12 cellular contexts compared by ENCODE assay signal in the genomic region with DNA sequence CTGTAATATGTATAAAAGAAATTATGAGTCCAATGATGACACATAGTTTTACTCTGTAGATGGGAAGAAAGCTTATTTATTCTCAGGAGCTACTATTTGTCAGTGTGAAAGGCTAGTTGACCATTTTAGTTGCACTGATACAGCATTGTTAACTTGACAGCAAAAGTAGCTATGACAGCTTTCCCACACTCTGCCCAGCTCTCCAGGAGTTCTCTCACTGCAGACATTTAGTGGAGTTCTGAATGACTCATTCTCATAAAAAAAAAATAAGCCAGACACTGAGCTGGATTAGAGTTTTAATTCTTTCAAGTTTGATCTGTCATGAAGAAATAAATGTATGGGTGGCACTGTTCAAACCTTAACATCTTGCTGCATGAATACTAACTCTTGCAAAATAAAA.
DNase-seq lines count a peak whose midpoint lies in the region; ATAC-seq, FAIRE-seq and TF ChIP-seq lines count a peak whose summit lies in the region.
"Had no signal": no experiment of that assay in that cellular context is flagged by ENCODE, and none has a peak within 500 bp of the region (broad histone marks: within the 10 kb centered on the region; RNA-seq: fewer than 3 reads in every experiment).

No MANE protein-coding gene starts in this region.

- H3K4me1 ChIP-seq in cardiac muscle cell (ENCODE audit: low read depth): peaks cover 7% of the 10 kb centered on the region
- H3K4me1 ChIP-seq in K562 (replicated peaks in 1 of 2; ENCODE audit: control insufficient read depth in 2 of 2, insufficient read depth in 2 of 2, low read length in 2 of 2): no peaks in the 10 kb centered on the region
- no peaks in the 10 kb centered on the region for H3K4me1 ChIP-seq in aorta (ENCODE audit: control insufficient read depth in 1 of 2, insufficient read depth in 2 of 2, low read length in 2 of 2)

- H3K9me3 ChIP-seq in cardiac muscle cell (ENCODE audit: low read depth) (no peaks in the 10 kb centered on the region), K562 (replicated peaks; ENCODE audit: control insufficient read depth, insufficient read depth, low read depth, low read length) (no peaks in the 10 kb centered on the region), aorta (ENCODE audit: control insufficient read depth, low read length) (no peaks in the 10 kb centered on the region)

- ATAC-seq in Right ventricle myocardium inferior: no peak
- no peak for ATAC-seq in K562
- ATAC-seq in aorta (ENCODE audit: low FRiP score): peak; percentile 26
- no peak for ATAC-seq in GM21737 (IDR thresholded peaks at IDR 0.05; ENCODE audit: unreplicated experiment)
- ATAC-seq: effector memory CD8-positive, alpha-beta T cell; stimulated activated memory B cell treated with anti-CD40 and anti-IgM and Interleukin-4, amounts not matched to agents 10 μg/mL and 1 μg/mL and 100 μg/mL, for 72 hours had no signal

- no TSS peak for BruUV-seq in K562 (replicated peaks; lab: Mats Ljungman, UMichigan)

- H4K20me1 ChIP-seq in K562 (replicated peaks; ENCODE audit: control insufficient read depth, insufficient read depth, low read length): no peaks in the 10 kb centered on the region

- CTCF ChIA-PET in K562 (lab: Yijun Ruan, JAX; ENCODE audit: low intra/inter-chr PET ratio): no interaction called here

- TF ChIP-seq CTCF in cardiac muscle cell (IDR thresholded peaks at IDR 0.05; ENCODE audit: low read depth, low read length) (no peak), K562 (IDR thresholded peaks at IDR 0.05 in 2 of 3, conservative IDR thresholded peaks at IDR 0.05 in 1 of 3; ENCODE audit: insufficient read depth in 2 of 3, low read depth in 1 of 3, low read length in 3 of 3) (no peak)

- H3K9ac ChIP-seq in K562 (ENCODE audit: insufficient read depth in 1 of 2, low read depth in 2 of 2, low read length in 2 of 2): no peak overlapping the region

- no peak for FAIRE-seq in K562 (lab: Jason Lieb, UNC)
- FAIRE-seq: A204.1 had no signal

- no peak overlapping the region for H3K4me3 ChIP-seq in cardiac muscle cell
- H3K4me3 ChIP-seq in K562: no peak overlapping the region
- no peak overlapping the region for H3K4me3 ChIP-seq in aorta (ENCODE audit: low read length in 2 of 2)

- H3K4me2 ChIP-seq in K562 (ENCODE audit: insufficient read depth, low read length): no peak overlapping the region

- intact Hi-C loops in Right ventricle myocardium inferior (cut with DNase I): no loop called here
- intact Hi-C loops in K562 (cut with micrococcal nuclease): no loop called here
- intact Hi-C loops in aorta (cut with DNase I): no loop called here

- H3K36me3 ChIP-seq in cardiac muscle cell (no peaks in the 10 kb centered on the region), K562 (ENCODE audit: control insufficient read depth, insufficient read depth, low read length) (no peaks in the 10 kb centered on the region), aorta (ENCODE audit: control insufficient read depth in 1 of 2, insufficient read depth in 2 of 2, low read length in 1 of 2) (no peaks in the 10 kb centered on the region)

- H2AFZ ChIP-seq in K562 (ENCODE audit: low read depth, low read length): no peak overlapping the region

- H3K79me2 ChIP-seq in K562 (ENCODE audit: control insufficient read depth, insufficient read depth, low read length): no peaks in the 10 kb centered on the region

- POLR2A ChIA-PET in K562 (lab: Yijun Ruan, JAX): interaction anchor here (0.7 kb wide), 1 partner anchor 15 kb away, joined by 4 read pairs; no protein-coding TSS in a partner anchor

- TF ChIP-seq POLR2A in K562 (conservative IDR thresholded peaks at IDR 0.05): no peak

- no peak for TF ChIP-seq EP300 in K562 (IDR thresholded peaks at IDR 0.05; ENCODE audit: low read length)

- H3K27ac ChIP-seq in cardiac muscle cell: no peak overlapping the region
- H3K27ac ChIP-seq in K562 (ENCODE audit: extremely low read depth, low read depth, low read length): no peak overlapping the region
- no peak overlapping the region for H3K27ac ChIP-seq in aorta (ENCODE audit: low read depth in 1 of 2, low read length in 2 of 2)

- in situ Hi-C loops in K562 (cut with MboI): no loop called here

- no peaks in the 10 kb centered on the region for H3K27me3 ChIP-seq in cardiac muscle cell
- no peaks in the 10 kb centered on the region; a peak in 1 of 5 replicates for H3K27me3 ChIP-seq in K562 (ENCODE audit: control insufficient read depth in 2 of 2, insufficient read depth in 2 of 2, low read length in 2 of 2)
- H3K27me3 ChIP-seq in aorta (ENCODE audit: control insufficient read depth in 1 of 2, insufficient read depth in 2 of 2, low read length in 1 of 2): no peaks in the 10 kb centered on the region

- DNase-seq in cardiac muscle cell (ENCODE audit: low read depth in 1 of 2, low spot score in 1 of 2): peak; percentile 21 to 43
- no peak for DNase-seq in Right ventricle myocardium inferior (ENCODE audit: missing footprints)
- no peak for DNase-seq in K562 (ENCODE audit: extremely low read depth in 1 of 4, low spot score in 3 of 4)
- peak; percentile 13 for DNase-seq in iPS-NIHi11 (ENCODE audit: low spot score)
- DNase-seq in aorta: no peak
- DNase-seq in MV-4-11 (lab: John Stamatoyannopoulos, UW): no peak
- DNase-seq in SIG-M5 treated with dmso at 0.1 percent for 504 hours (lab: John Stamatoyannopoulos, UW; ENCODE audit: unreplicated experiment): no peak
- DNase-seq: effector memory CD8-positive, alpha-beta T cell; GDM1 had no signal

- H3K9me1 ChIP-seq in K562 (ENCODE audit: control insufficient read depth, insufficient read depth, low read length): no peaks in the 10 kb centered on the region

- TF ChIP-seq RAD21 in K562 (CRISPR knock-in tag; conservative IDR thresholded peaks at IDR 0.05 in 1 of 2, IDR thresholded peaks at IDR 0.05 in 1 of 2): no peak

TF ChIP-seq in K562, 482 proteins besides CTCF, POLR2A, EP300 and RAD21:
- no peak for TF ChIP-seq ZNF77 (CRISPR knock-in tag; IDR thresholded peaks at IDR 0.05)
- no peak for TF ChIP-seq ZNF561 (CRISPR knock-in tag; conservative IDR thresholded peaks at IDR 0.05)
- 0 out of 2 replicates have a peak, but pooled peaks have one; percentile 21 for TF ChIP-seq FOSL1 (tag; conservative IDR thresholded peaks at IDR 0.05)
- TF ChIP-seq NELFE (IDR thresholded peaks at IDR 0.05; ENCODE audit: insufficient read depth, insufficient read length): no peak

Comparison
In these comparisons a context has a peak if more than half of its experiments do, and no peak if none do; other contexts are left out.
1. DNase-seq: peak in cardiac muscle cell (2 of 2) and iPS-NIHi11 (single experiment); none in Right ventricle myocardium inferior (single experiment), K562 (0 of 4), aorta (0 of 2), MV-4-11 (single experiment) and SIG-M5 treated with dmso at 0.1 percent for 504 hours (single experiment).